28 cellular contexts compared by ENCODE assay signal in the genomic region with DNA sequence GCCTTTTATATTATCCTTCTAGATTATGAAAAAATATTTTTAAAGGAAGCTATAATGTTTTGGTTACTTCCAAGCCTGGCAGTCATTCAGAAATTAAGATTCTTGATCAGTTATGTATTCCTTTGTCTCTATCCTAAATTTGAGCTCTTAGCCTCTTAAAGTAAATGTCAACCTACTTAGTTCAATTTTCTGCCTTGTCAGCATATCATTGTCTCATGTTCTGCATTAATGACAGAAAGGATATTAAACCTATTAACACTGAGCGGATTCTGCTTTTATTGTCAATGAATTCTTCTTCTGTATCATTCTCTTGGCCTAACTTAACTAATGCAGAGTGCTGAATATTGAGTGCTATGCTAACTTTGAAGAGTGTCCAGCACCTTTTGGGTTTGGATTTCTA.
"Had no signal": no experiment of that assay in that cellular context is flagged by ENCODE, and none has a peak within 500 bp of the region (broad histone marks: within the 10 kb centered on the region; RNA-seq: fewer than 3 reads in every experiment).

No MANE protein-coding gene starts in this region.

- DNase-seq: activated CD4-positive, alpha-beta memory T cell treated with anti-CD3 and anti-CD28 coated beads, Interleukin-2, amount 10 ng/mL, durations not matched to agents 7 days and 5 days; activated CD4-positive, alpha-beta T cell treated with anti-CD3 and anti-CD28 coated beads for 1 hour; activated CD4-positive, alpha-beta T cell treated with anti-CD3 and anti-CD28 coated beads for 4 hours; activated CD4-positive, alpha-beta T cell treated with anti-CD3 and anti-CD28 coated beads, Interleukin-2, amount 10 ng/mL, durations not matched to agents 7 days and 5 days; activated CD4-positive, alpha-beta T cell treated with anti-CD3 and anti-CD28 coated beads, Interleukin-2, amount 50 U/mL, for 4 hours; activated CD8-positive, alpha-beta memory T cell treated with anti-CD3 and anti-CD28 coated beads, Interleukin-2, amount 50 U/mL, for 48 hours; activated gamma-delta T cell; activated naive CD4-positive, alpha-beta T cell; activated naive CD4-positive, alpha-beta T cell treated with anti-CD3 and anti-CD28 coated beads, Interleukin-2, amount 10 ng/mL, durations not matched to agents 7 days and 5 days; activated naive CD8-positive, alpha-beta T cell treated with anti-CD3 and anti-CD28 coated beads, Interleukin-2, amount 10 ng/mL, durations not matched to agents 7 days and 5 days; activated T-cell treated with anti-CD3 and anti-CD28 coated beads for 4 hours; activated T-cell treated with anti-CD3 and anti-CD28 coated beads, Interleukin-2, amount 50 U/mL, for 24 hours; activated T-cell treated with anti-CD3 and anti-CD28 coated beads, Interleukin-2, amount 50 U/mL, for 72 hours; dermis blood vessel endothelial cell; effector CD4-positive, alpha-beta T cell; esophagus squamous epithelium; foreskin melanocyte; T-helper 2 cell had no signal

- FAIRE-seq: bronchial epithelial cell, endometrium, endothelial cell of umbilical vein had no signal

- H3K9me3 ChIP-seq: ascending aorta, esophagus squamous epithelium, gastroesophageal sphincter had no signal

- ATAC-seq: activated naive CD4-positive, alpha-beta T cell treated with anti-CD3 and anti-CD28 coated beads, Interleukin-2, amount 50 U/mL, for 72 hours; activated T-cell treated with anti-CD3 and anti-CD28 coated beads, Interleukin-2, amount 50 U/mL, for 72 hours; gastroesophageal sphincter had no signal

- H3K4me3 ChIP-seq: ascending aorta, coronary artery, esophagus squamous epithelium, gastroesophageal sphincter had no signal

- H3K27ac Mint-ChIP-seq: activated CD4-positive, alpha-beta memory T cell treated with anti-CD3 and anti-CD28 coated beads, Interleukin-2, amount 10 ng/mL, durations not matched to agents 7 days and 5 days; activated CD4-positive, alpha-beta T cell treated with anti-CD3 and anti-CD28 coated beads, Interleukin-2, amount 10 ng/mL, durations not matched to agents 7 days and 5 days; activated naive CD4-positive, alpha-beta T cell treated with anti-CD3 and anti-CD28 coated beads, Interleukin-2, amount 10 ng/mL, durations not matched to agents 7 days and 5 days; activated naive CD4-positive, alpha-beta T cell treated with anti-CD3 and anti-CD28 coated beads, Interleukin-2, amount 50 U/mL, for 72 hours; activated naive CD8-positive, alpha-beta T cell treated with anti-CD3 and anti-CD28 coated beads, Interleukin-2, amount 10 ng/mL, durations not matched to agents 7 days and 5 days; activated T-cell treated with anti-CD3 and anti-CD28 coated beads, Interleukin-2, amount 50 U/mL, for 24 hours; activated T-cell treated with anti-CD3 and anti-CD28 coated beads, Interleukin-2, amount 50 U/mL, for 72 hours had no signal

- H3K9me3 Mint-ChIP-seq: activated CD4-positive, alpha-beta memory T cell treated with anti-CD3 and anti-CD28 coated beads, Interleukin-2, amount 10 ng/mL, durations not matched to agents 7 days and 5 days; activated CD4-positive, alpha-beta T cell treated with anti-CD3 and anti-CD28 coated beads, Interleukin-2, amount 10 ng/mL, durations not matched to agents 7 days and 5 days; activated naive CD4-positive, alpha-beta T cell treated with anti-CD3 and anti-CD28 coated beads, Interleukin-2, amount 10 ng/mL, durations not matched to agents 7 days and 5 days; activated naive CD4-positive, alpha-beta T cell treated with anti-CD3 and anti-CD28 coated beads, Interleukin-2, amount 50 U/mL, for 72 hours; activated naive CD8-positive, alpha-beta T cell treated with anti-CD3 and anti-CD28 coated beads, Interleukin-2, amount 10 ng/mL, durations not matched to agents 7 days and 5 days; activated T-cell treated with anti-CD3 and anti-CD28 coated beads, Interleukin-2, amount 50 U/mL, for 24 hours; activated T-cell treated with anti-CD3 and anti-CD28 coated beads, Interleukin-2, amount 50 U/mL, for 72 hours; brain; central memory CD8-positive, alpha-beta T cell had no signal

- H3K27me3 ChIP-seq: ascending aorta, esophagus squamous epithelium, gastroesophageal sphincter had no signal

- H3K27ac ChIP-seq: coronary artery, epithelial cell of prostate, esophagus squamous epithelium, gastroesophageal sphincter had no signal

- H3K27me3 Mint-ChIP-seq: activated CD4-positive, alpha-beta memory T cell treated with anti-CD3 and anti-CD28 coated beads, Interleukin-2, amount 10 ng/mL, durations not matched to agents 7 days and 5 days; activated CD4-positive, alpha-beta T cell treated with anti-CD3 and anti-CD28 coated beads, Interleukin-2, amount 10 ng/mL, durations not matched to agents 7 days and 5 days; activated naive CD4-positive, alpha-beta T cell treated with anti-CD3 and anti-CD28 coated beads, Interleukin-2, amount 10 ng/mL, durations not matched to agents 7 days and 5 days; activated naive CD8-positive, alpha-beta T cell treated with anti-CD3 and anti-CD28 coated beads, Interleukin-2, amount 10 ng/mL, durations not matched to agents 7 days and 5 days; activated T-cell treated with anti-CD3 and anti-CD28 coated beads, Interleukin-2, amount 50 U/mL, for 24 hours; brain; central memory CD8-positive, alpha-beta T cell had no signal

- H3K4me1 Mint-ChIP-seq: central memory CD8-positive, alpha-beta T cell had no signal

- H3K4me3 Mint-ChIP-seq: activated CD4-positive, alpha-beta memory T cell treated with anti-CD3 and anti-CD28 coated beads, Interleukin-2, amount 10 ng/mL, durations not matched to agents 7 days and 5 days; activated CD4-positive, alpha-beta T cell treated with anti-CD3 and anti-CD28 coated beads, Interleukin-2, amount 10 ng/mL, durations not matched to agents 7 days and 5 days; activated naive CD4-positive, alpha-beta T cell treated with anti-CD3 and anti-CD28 coated beads, Interleukin-2, amount 10 ng/mL, durations not matched to agents 7 days and 5 days; activated naive CD8-positive, alpha-beta T cell treated with anti-CD3 and anti-CD28 coated beads, Interleukin-2, amount 10 ng/mL, durations not matched to agents 7 days and 5 days; activated T-cell treated with anti-CD3 and anti-CD28 coated beads, Interleukin-2, amount 50 U/mL, for 24 hours; activated T-cell treated with anti-CD3 and anti-CD28 coated beads, Interleukin-2, amount 50 U/mL, for 72 hours; brain; central memory CD8-positive, alpha-beta T cell had no signal

- H3K4me1 ChIP-seq: ascending aorta had no signal
